Comparison of ENCODE assay signal across 10 cellular contexts in the genomic region with DNA sequence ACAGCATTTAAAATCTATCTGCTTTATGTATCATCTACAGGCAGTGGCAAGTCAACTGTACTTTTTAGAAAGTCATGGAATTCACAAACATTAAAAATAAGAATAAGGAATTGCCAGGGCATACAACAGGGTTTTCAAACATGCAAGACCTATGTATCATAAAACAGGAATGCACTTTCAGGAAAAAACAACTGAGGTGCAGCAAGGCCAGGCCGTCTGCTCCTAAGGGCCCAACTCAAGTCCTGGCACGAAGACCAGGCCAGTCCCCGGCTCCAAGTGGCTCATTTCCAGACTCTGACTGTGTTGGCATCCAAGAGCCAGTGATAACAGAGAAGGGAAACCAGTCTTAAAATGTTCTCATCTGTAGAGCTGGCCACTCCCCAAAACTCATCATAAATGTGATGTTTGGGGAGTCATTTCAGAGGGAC. TPM values are rescaled to one million over a fixed set of nuclear protein-coding genes. Genes with fewer than 3 reads are reported as not detected.
A peak's percentile ranks its signal among the peaks of the same experiment; 100 is the strongest.
DNase-seq lines count a peak whose midpoint lies in the region; ATAC-seq and TF ChIP-seq lines count a peak whose summit lies in the region.
"Had no signal": no experiment of that assay in that cellular context is flagged by ENCODE, and none has a peak within 500 bp of the region (broad histone marks: within the 10 kb centered on the region; RNA-seq: fewer than 3 reads in every experiment).

No MANE protein-coding gene starts in this region.

- intact Hi-C loops in Right ventricle myocardium inferior (cut with DNase I) = no loop called here
- intact Hi-C loops in sciatic nerve (cut with DNase I) = no loop called here

- DNase-seq in Daoy (ENCODE audit: low read depth) (peak; percentile 85), amniotic epithelial cell (ENCODE audit: low read depth) (peak; percentile 87), Right ventricle myocardium inferior (ENCODE audit: missing footprints) (peak; percentile 75), sciatic nerve (ENCODE audit: low spot score) (no peak), GM10248 (ENCODE audit: extremely low spot score) (no peak)
- no peak for DNase-seq in activated T-cell treated with anti-CD3 and anti-CD28 coated beads, Interleukin-2, amount 50 U/mL, for 48 hours
- DNase-seq: central memory CD4-positive, alpha-beta T cell had no signal

- CTCF ChIA-PET in GM10248 (lab: Yijun Ruan, JAX) = interaction anchor here (3.1 to 4.1 kb wide), 2 partner anchors 23 to 55 kb away, joined by 14 to 21 read pairs; no protein-coding TSS in a partner anchor

- POLR2A ChIA-PET in GM10248 (lab: Yijun Ruan, JAX) = no interaction called here

- ATAC-seq in Right ventricle myocardium inferior (peak; percentile 73), sciatic nerve (peak; percentile 43), GM21529 (IDR thresholded peaks at IDR 0.05; ENCODE audit: unreplicated experiment) (no peak), GM18873 (IDR thresholded peaks at IDR 0.05; ENCODE audit: low FRiP score, unreplicated experiment) (no peak)
- ATAC-seq: activated CD4-positive, CD25-positive, alpha-beta regulatory T cell treated with anti-CD3 and anti-CD28 coated beads, Interleukin-2, amount 50 U/mL, for 24 hours had no signal

- TF ChIP-seq CTCF in GM10248 (IDR thresholded peaks at IDR 0.05; ENCODE audit: control extremely low read depth, extremely low read depth, low read depth, missing control alignments) = no peak

RNA-seq across cellular contexts. Expression of a gene that starts 7.1 kb away (rescaled TPM):
- total RNA-seq in Daoy (2014; rRNA removed; shearing (Covaris generic)) = 3.6 and 11.1 TPM in 2 replicates
- total RNA-seq in Right ventricle myocardium inferior = 5.4 TPM
- total RNA-seq in sciatic nerve = 12.7 TPM

RNA-seq across cellular contexts. Expression of a gene that starts 32.2 kb away (rescaled TPM):
- not detected in 2 replicates for total RNA-seq in Daoy (2014; rRNA removed; shearing (Covaris generic))
- total RNA-seq in Right ventricle myocardium inferior = not detected
- total RNA-seq in sciatic nerve = not detected

Comparison
In these comparisons a context has a peak if more than half of its experiments do, and no peak if none do; other contexts are left out.
1. DNase-seq: peak in Daoy (single experiment), amniotic epithelial cell (single experiment) and Right ventricle myocardium inferior (single experiment); none in sciatic nerve (single experiment), activated T-cell treated with anti-CD3 and anti-CD28 coated beads, Interleukin-2, amount 50 U/mL, for 48 hours (0 of 2) and GM10248 (single experiment).
2. ATAC-seq: peak in Right ventricle myocardium inferior (single experiment) and sciatic nerve (single experiment); none in GM21529 (single experiment) and GM18873 (single experiment).